ENCODE assay signal across 18 cellular contexts in genomic region chr11:35717520-35717919, GRCh38. TPM values are rescaled to one million over a fixed set of nuclear protein-coding genes. Genes with fewer than 3 reads are reported as not detected.
DNase-seq lines count a peak whose midpoint lies in the region; ATAC-seq and TF ChIP-seq lines count a peak whose summit lies in the region.
"Had no signal": no experiment of that assay in that cellular context is flagged by ENCODE, and none has a peak within 500 bp of the region (broad histone marks: within the 10 kb centered on the region; RNA-seq: fewer than 3 reads in every experiment).

No MANE protein-coding gene starts in this region.

- no peaks in the 10 kb centered on the region for H3K79me2 ChIP-seq in OCI-LY7 (ENCODE audit: insufficient read depth, low read depth, low read length)

- DNase-seq in activated B cell treated with CpG ODN at 0.5 μM for 24 hours (no peak), naive B cell (no peak), OCI-LY7 (ENCODE audit: low spot score) (no peak), NCI-H1048 (lab: John Stamatoyannopoulos, UW) (no peak), NCI-H146 (lab: John Stamatoyannopoulos, UW) (no peak)
- no peak for DNase-seq in CD4-positive, alpha-beta memory T cell
- DNase-seq: CD8-positive, alpha-beta memory T cell; DMS 273 treated with DMSO at 0.1 percent for 48 hours; DND-41; EL; GOT3; HFFc6 had no signal

- no peak overlapping the region for H3K27ac ChIP-seq in CD4-positive, alpha-beta memory T cell (ENCODE audit: low read depth, low read length)
- no peak overlapping the region for H3K27ac ChIP-seq in OCI-LY7 (ENCODE audit: low read depth, low read length, poor library complexity, severe bottlenecking)
- H3K27ac ChIP-seq: BLaER1 treated with 17β-estradiol and CSF1 and Interleukin-3, amounts not matched to agents 10 nM and 100 nM; HL-60; KMS-11 had no signal

- peaks cover 7% of the 10 kb centered on the region for H3K4me1 ChIP-seq in CD4-positive, alpha-beta memory T cell (ENCODE audit: insufficient read depth, low read length)
- peaks cover 13% of the 10 kb centered on the region for H3K4me1 ChIP-seq in OCI-LY7 (ENCODE audit: insufficient read depth, low read length, poor library complexity, severe bottlenecking)

- H4K20me1 ChIP-seq in OCI-LY7 (ENCODE audit: insufficient read depth, low read length): no peaks in the 10 kb centered on the region

- no peaks in the 10 kb centered on the region for H3K27me3 ChIP-seq in CD4-positive, alpha-beta memory T cell (ENCODE audit: insufficient read depth, low read length)
- H3K27me3 ChIP-seq: BLaER1 treated with 17β-estradiol and CSF1 and Interleukin-3, amounts not matched to agents 10 nM and 100 nM had no signal

- no peaks in the 10 kb centered on the region for H3K36me3 ChIP-seq in CD4-positive, alpha-beta memory T cell (ENCODE audit: insufficient read depth, low read length)
- no peaks in the 10 kb centered on the region for H3K36me3 ChIP-seq in OCI-LY7 (ENCODE audit: insufficient read depth, low read length)

- TF ChIP-seq CTCF in activated B cell treated with CpG ODN at 0.5 μM for 24 hours (IDR thresholded peaks at IDR 0.05) (no peak), OCI-LY7 (conservative IDR thresholded peaks at IDR 0.05; ENCODE audit: low read length) (no peak)

- BruUV-seq in OCI-LY7 (replicated peaks; lab: Mats Ljungman, UMichigan): no TSS peak

- H3K4me3 Mint-ChIP-seq in activated B cell treated with CpG ODN at 0.5 μM for 24 hours: no peak overlapping the region
- H3K4me3 Mint-ChIP-seq in naive B cell: peak overlapping the region in 1 of 8 donors; percentile 40
- H3K4me3 Mint-ChIP-seq in CD4-positive, alpha-beta memory T cell: no peak overlapping the region
- H3K4me3 Mint-ChIP-seq: B cell; CD8-positive, alpha-beta memory T cell; HFFc6 had no signal

- no peak overlapping the region for H3K4me2 ChIP-seq in OCI-LY7 (ENCODE audit: low read length)
- H3K4me2 ChIP-seq: BLaER1 treated with 17β-estradiol and CSF1 and Interleukin-3, amounts not matched to agents 10 nM and 100 nM; KMS-11 had no signal

- H3K4me3 ChIP-seq in CD4-positive, alpha-beta memory T cell (ENCODE audit: low read length in 2 of 2): no peak overlapping the region
- no peak overlapping the region for H3K4me3 ChIP-seq in OCI-LY7 (ENCODE audit: low read depth, low read length, poor library complexity, severe bottlenecking)
- H3K4me3 ChIP-seq: BLaER1 treated with 17β-estradiol and CSF1 and Interleukin-3, amounts not matched to agents 10 nM and 100 nM had no signal

- H3K36me3 Mint-ChIP-seq in activated B cell treated with CpG ODN at 0.5 μM for 24 hours (ENCODE audit: low read depth): peaks cover 7% of the 10 kb centered on the region
- H3K36me3 Mint-ChIP-seq in naive B cell: peaks cover 22 to 33% of the 10 kb centered on the region in 2 donors
- H3K36me3 Mint-ChIP-seq in CD4-positive, alpha-beta memory T cell: peaks cover 8 to 30% of the 10 kb centered on the region in 2 donors

- H3K27me3 Mint-ChIP-seq in activated B cell treated with CpG ODN at 0.5 μM for 24 hours (no peaks in the 10 kb centered on the region), naive B cell (no peaks in the 10 kb centered on the region)
- no peaks in the 10 kb centered on the region for H3K27me3 Mint-ChIP-seq in CD4-positive, alpha-beta memory T cell
- H3K27me3 Mint-ChIP-seq: B cell; CD8-positive, alpha-beta memory T cell had no signal

- peaks cover 7% of the 10 kb centered on the region for H3K9me3 Mint-ChIP-seq in activated B cell treated with CpG ODN at 0.5 μM for 24 hours
- H3K9me3 Mint-ChIP-seq in naive B cell: peaks cover 13 to 41% (median 29%) of the 10 kb centered on the region in 7 donors
- H3K9me3 Mint-ChIP-seq in CD4-positive, alpha-beta memory T cell: peaks cover 0 to 10% (median 5%) of the 10 kb centered on the region in 8 donors
- H3K9me3 Mint-ChIP-seq: HFFc6 had no signal

- intact Hi-C loops in activated B cell treated with CpG ODN at 0.5 μM for 24 hours (cut with micrococcal nuclease): no loop called here
- intact Hi-C loops in CD4-positive, alpha-beta memory T cell (cut with micrococcal nuclease): no loop called here
- intact Hi-C loops in OCI-LY7 (cut with micrococcal nuclease; ENCODE audit: unreplicated experiment): no loop called here

- no peaks in the 10 kb centered on the region for H3K9me3 ChIP-seq in CD4-positive, alpha-beta memory T cell (ENCODE audit: control insufficient read depth in 1 of 2, low read length in 2 of 2)
- no peaks in the 10 kb centered on the region for H3K9me3 ChIP-seq in OCI-LY7 (ENCODE audit: low read length)

- no peaks in the 10 kb centered on the region for H3K9me2 ChIP-seq in OCI-LY7 (ENCODE audit: insufficient read depth, low read length)

- H2AFZ ChIP-seq in OCI-LY7 (ENCODE audit: low read length): no peak overlapping the region

- CTCF ChIA-PET in activated B cell treated with CpG ODN at 0.5 μM for 24 hours (lab: Charles Lee) (no interaction called here), OCI-LY7 (lab: Charles Lee; ENCODE audit: unreplicated experiment) (no interaction called here)
- CTCF ChIA-PET in CD4-positive, alpha-beta memory T cell (lab: Charles Lee; ENCODE audit: partially characterized antibody): no interaction called here

- ATAC-seq in GM18868 (IDR thresholded peaks at IDR 0.05; ENCODE audit: unreplicated experiment) (peak; percentile 39), HG03432 (IDR thresholded peaks at IDR 0.05; ENCODE audit: unreplicated experiment) (peak; percentile 22), activated B cell treated with CpG ODN at 0.5 μM for 24 hours (ENCODE audit: low read depth) (peak; percentile 10), naive B cell (ENCODE audit: low read depth in 2 of 2) (no peak)

- POLR2A ChIA-PET in activated B cell treated with CpG ODN at 0.5 μM for 24 hours (lab: Charles Lee) (interaction anchor here (0.7 kb wide), 1 partner anchor 54 kb away, joined by 3 read pairs; no protein-coding TSS in a partner anchor), OCI-LY7 (lab: Charles Lee) (interaction anchor here (0.6 kb wide), 1 partner anchor 284 kb away, joined by 3 read pairs; no protein-coding TSS in a partner anchor)
- POLR2A ChIA-PET in CD4-positive, alpha-beta memory T cell (lab: Charles Lee; ENCODE audit: partially characterized antibody): no interaction called here

- H3K27ac Mint-ChIP-seq in activated B cell treated with CpG ODN at 0.5 μM for 24 hours: peak overlapping the region; percentile 27
- H3K27ac Mint-ChIP-seq in naive B cell: peak overlapping the region in 5 of 6 donors; percentile 6 to 82 (median 40)
- no peak overlapping the region for H3K27ac Mint-ChIP-seq in CD4-positive, alpha-beta memory T cell
- H3K27ac Mint-ChIP-seq: B cell, HFFc6 had no signal

- H3K4me1 Mint-ChIP-seq in activated B cell treated with CpG ODN at 0.5 μM for 24 hours (peaks cover 68% of the 10 kb centered on the region), naive B cell (peaks cover 56 to 82% (median 58%) of the 10 kb centered on the region in 3 donors)
- H3K4me1 Mint-ChIP-seq in CD4-positive, alpha-beta memory T cell: peaks cover 36 to 61% (median 47%) of the 10 kb centered on the region in 4 donors

RNA-seq across cellular contexts. Expression of gene TRIM44, which starts 54.9 kb away (rescaled TPM):
- 66.7 and 67.0 TPM in 2 replicates for total RNA-seq in activated B cell treated with CpG ODN at 0.5 μM for 24 hours
- polyA plus RNA-seq in naive B cell (ENCODE audit: low read depth in 6 of 6): 10 to 100 TPM; 37.2 to 69.6 (median 59.6) TPM
- 10 to 100 TPM; 49.8 to 53.1 TPM for total RNA-seq in CD4-positive, alpha-beta memory T cell
- polyA plus RNA-seq in CD4-positive, alpha-beta memory T cell: 10 to 100 TPM; 34.7 to 47.6 TPM
- 5.9 and 11.3 TPM in 2 replicates for total RNA-seq in OCI-LY7 (2014; rRNA removed; shearing (Covaris generic))
- total RNA-seq in OCI-LY7 (2022): 19.9 and 30.0 TPM in 2 replicates

Comparison
In these comparisons a context has a peak if more than half of its experiments do, and no peak if none do; other contexts are left out.
1. ATAC-seq: peak in GM18868 (single experiment), HG03432 (single experiment) and activated B cell treated with CpG ODN at 0.5 μM for 24 hours (single experiment); none in naive B cell (0 of 2).
2. H3K27ac Mint-ChIP-seq: peak in activated B cell treated with CpG ODN at 0.5 μM for 24 hours (single experiment) and naive B cell (5 of 6); none in CD4-positive, alpha-beta memory T cell (0 of 7).